ENCODE assay signal across 1 cellular context in the genomic region with DNA sequence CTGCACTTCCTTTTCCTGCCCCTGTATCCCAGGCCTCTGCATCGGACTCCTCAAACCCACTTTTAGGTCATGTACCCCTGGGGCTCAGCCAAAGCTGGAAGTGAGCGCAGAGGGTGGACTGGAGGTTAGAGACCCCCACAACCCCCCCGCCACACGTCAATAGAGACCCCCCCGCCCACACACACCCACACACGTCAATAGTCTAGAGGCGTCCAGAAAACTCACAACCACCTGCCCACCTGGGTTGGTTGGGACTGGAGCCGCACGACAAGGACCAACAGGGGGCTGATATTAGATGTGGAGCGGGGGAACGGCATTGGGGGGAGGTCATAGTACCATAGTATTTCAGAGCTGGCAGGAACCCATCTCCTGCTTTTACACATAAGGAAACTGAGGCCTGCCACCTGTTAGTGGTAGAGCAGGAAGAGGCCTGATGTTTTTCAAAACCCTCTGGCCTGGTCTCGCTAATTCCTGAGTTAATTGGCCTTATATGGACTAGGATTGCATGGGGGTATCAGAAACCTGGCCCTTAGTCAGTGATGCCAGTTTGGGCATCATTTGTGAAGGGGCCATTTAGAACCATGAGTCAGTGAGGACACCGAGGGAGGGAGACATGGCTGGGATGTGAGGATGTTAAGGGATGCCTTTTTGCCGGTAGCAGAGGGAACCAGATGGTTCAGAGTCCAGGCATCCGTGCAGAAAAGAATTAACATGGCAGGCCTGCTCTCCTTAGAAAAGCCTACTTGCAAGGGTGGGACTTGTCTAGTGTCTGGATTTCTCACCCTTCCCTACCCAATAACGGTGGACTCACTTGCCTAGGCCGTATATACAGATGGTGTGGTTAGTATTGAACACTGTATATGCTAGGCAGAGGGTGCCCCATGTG.
TF ChIP-seq lines count a peak whose summit lies in the region.

No MANE protein-coding gene starts in this region.

TF ChIP-seq in IMR-90, 13 proteins besides CTCF, POLR2A, EP300 and RAD21 (continued from another document):
- no peak for TF ChIP-seq BHLHE40 (IDR thresholded peaks at IDR 0.05; ENCODE audit: low read depth, low read length)
- TF ChIP-seq, protein P1, sequence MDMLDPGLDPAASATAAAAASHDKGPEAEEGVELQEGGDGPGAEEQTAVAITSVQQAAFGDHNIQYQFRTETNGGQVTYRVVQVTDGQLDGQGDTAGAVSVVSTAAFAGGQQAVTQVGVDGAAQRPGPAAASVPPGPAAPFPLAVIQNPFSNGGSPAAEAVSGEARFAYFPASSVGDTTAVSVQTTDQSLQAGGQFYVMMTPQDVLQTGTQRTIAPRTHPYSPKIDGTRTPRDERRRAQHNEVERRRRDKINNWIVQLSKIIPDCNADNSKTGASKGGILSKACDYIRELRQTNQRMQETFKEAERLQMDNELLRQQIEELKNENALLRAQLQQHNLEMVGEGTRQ (IDR thresholded peaks at IDR 0.05; ENCODE audit: low read depth, low read length), result no peak
- TF ChIP-seq RCOR1 (IDR thresholded peaks at IDR 0.05; ENCODE audit: insufficient replicate concordance, low read length), result no peak
